Comparison of ENCODE assay signal across 17 cellular contexts in the genomic region with DNA sequence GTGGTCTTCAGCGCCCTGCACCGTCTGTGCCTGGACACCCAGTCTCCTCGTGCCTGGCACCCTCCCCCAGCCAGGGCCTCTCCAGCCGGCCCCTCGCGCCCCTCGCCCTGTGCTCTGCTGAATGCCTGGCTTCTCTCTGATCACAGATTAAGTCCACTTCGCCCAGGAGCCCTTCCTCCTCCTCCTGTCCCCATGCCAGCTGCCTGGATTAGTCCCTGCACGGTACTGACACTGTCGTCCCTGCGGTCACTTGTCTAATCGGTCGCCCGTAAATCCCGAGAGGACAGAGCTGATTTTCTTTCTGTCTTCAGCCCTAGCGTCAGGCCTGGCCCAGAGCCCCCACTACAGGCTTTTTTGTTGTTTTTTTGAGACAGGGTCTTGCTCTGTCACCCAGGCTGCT. TPM values are rescaled to one million over a fixed set of nuclear protein-coding genes. Genes with fewer than 3 reads are reported as not detected.
DNase-seq lines count a peak whose midpoint lies in the region; FAIRE-seq and TF ChIP-seq lines count a peak whose summit lies in the region.
"Had no signal": no experiment of that assay in that cellular context is flagged by ENCODE, and none has a peak within 500 bp of the region (broad histone marks: within the 10 kb centered on the region; RNA-seq: fewer than 3 reads in every experiment).

No MANE protein-coding gene starts in this region.

- H2BK20ac ChIP-seq in H1 (ENCODE audit: low read length), result no peak overlapping the region

- H3K23me2 ChIP-seq in H1 (ENCODE audit: low read depth, low read length), result no peaks in the 10 kb centered on the region

- TF ChIP-seq RAD21 in H1 (IDR thresholded peaks at IDR 0.05 in 1 of 2, conservative IDR thresholded peaks at IDR 0.05 in 1 of 2; ENCODE audit: low read depth in 2 of 2, low read length in 2 of 2), result no peak

- TF ChIP-seq CTCF in BE2C (IDR thresholded peaks at IDR 0.05; ENCODE audit: low read depth, low read length), result no peak
- TF ChIP-seq CTCF in H1 (IDR thresholded peaks at IDR 0.05; ENCODE audit: control extremely low read depth in 1 of 3, insufficient read depth in 1 of 3, low read depth in 1 of 3, low read length in 3 of 3), result no peak

- no peak overlapping the region for H3K4ac ChIP-seq in H1 (replicated peaks; ENCODE audit: insufficient read length, low read depth, low read length)

- H3K14ac ChIP-seq in H1 (ENCODE audit: insufficient read length), result no peak overlapping the region

- no peak for TF ChIP-seq EP300 in H1 (IDR thresholded peaks at IDR 0.05; ENCODE audit: borderline replicate concordance in 1 of 2, low read depth in 2 of 2, low read length in 2 of 2)

- H3K23ac ChIP-seq in H1 (ENCODE audit: insufficient read length), result no peak overlapping the region

- H3K4me1 ChIP-seq in BE2C (no peaks in the 10 kb centered on the region), H1 (replicated peaks in 1 of 4; ENCODE audit: control insufficient read depth in 3 of 4, insufficient read depth in 4 of 4, low read length in 3 of 4) (no peaks in the 10 kb centered on the region; a peak in 1 of 7 replicates)

- 92% methylated on average over 16 of the region's 16 CpGs; no CpG with 5 or more reads in 1 of the 2 experiments for WGBS in H1 (ENCODE audit: extremely low coverage in 1 of 2, insufficient coverage in 1 of 2, insufficient read length in 1 of 2, insufficient replicate concordance in 2 of 2, low coverage in 1 of 2, low lambda C conversion rate in 2 of 2, missing lambda C conversion rate in 1 of 2), 2 experiments

- H3K79me2 ChIP-seq in H1 (ENCODE audit: control insufficient read depth in 1 of 2, insufficient read depth in 2 of 2, low read length in 2 of 2), result peaks cover 3 to 32% of the 10 kb centered on the region in 2 experiments; a peak in 3 of 4 replicates

- H4K20me1 ChIP-seq in H1 (replicated peaks in 1 of 2; ENCODE audit: control insufficient read depth in 1 of 2, insufficient read depth in 2 of 2, low read length in 2 of 2), result peaks cover 2 to 30% of the 10 kb centered on the region in 2 experiments

- TF ChIP-seq POLR2A in H1 (IDR thresholded peaks at IDR 0.05; ENCODE audit: control extremely low read depth in 1 of 2, low read depth in 2 of 2, low read length in 2 of 2), result no peak

- H2BK12ac ChIP-seq in H1 (ENCODE audit: low read depth, low read length), result no peak overlapping the region

- H4K91ac ChIP-seq in H1 (replicated peaks; ENCODE audit: insufficient read length, low read length), result no peak overlapping the region

- H3K4me3 ChIP-seq in BE2C (ENCODE audit: low read depth, low read length) (no peak overlapping the region), H1 (ENCODE audit: extremely low read depth in 1 of 4, insufficient read depth in 2 of 4, low read depth in 3 of 4, low read length in 4 of 4) (no peak overlapping the region)

- no peak overlapping the region for H2BK120ac ChIP-seq in H1 (replicated peaks; ENCODE audit: low read depth, low read length)

- CTCF ChIA-PET in H1 (lab: Charles Lee; ENCODE audit: partially characterized antibody), result interaction anchor here (0.9 kb wide), 1 partner anchor 144 kb away, joined by 4 read pairs; no protein-coding TSS in a partner anchor

- H4K5ac ChIP-seq in H1 (ENCODE audit: insufficient read length, low read depth, low read length), result no peak overlapping the region

- H3K56ac ChIP-seq in H1 (replicated peaks; ENCODE audit: insufficient read length, low read depth, low read length), result no peak overlapping the region

- POLR2A ChIA-PET in H1 (lab: Charles Lee; ENCODE audit: partially characterized antibody), result interaction anchor here (1.3 kb wide), 1 partner anchor 28 kb away, joined by 3 read pairs; a partner anchor contains a TSS

- no peak overlapping the region for H2BK15ac ChIP-seq in H1 (ENCODE audit: low read length)

- peak; percentile 36 for DNase-seq in BE2C
- peak; percentile 36 for DNase-seq in DMS79 treated with DMSO at 0.1 percent for 48 hours (lab: John Stamatoyannopoulos, UW)
- DNase-seq in H1 (ENCODE audit: low read depth in 1 of 2, low spot score in 2 of 2), result no peak
- peak; percentile 26 for DNase-seq in retina
- DNase-seq in NCI-H446 (lab: John Stamatoyannopoulos, UW), result no peak
- no peak for DNase-seq in iPS-NIHi7 (ENCODE audit: extremely low spot score)
- no peak for DNase-seq in H4 (ENCODE audit: low spot score)
- DNase-seq: EL; HFFc6; NCI-H1105 treated with DMSO at 0.1 percent for 48 hours; NCI-H1694 treated with DMSO at 0.1 percent for 48 hours; NCI-H345; NCI-H526 treated with DMSO at 0.1 percent for 48 hours; NK-92 treated with Interleukin-12 subunit alpha and Interleukin-12 subunit beta, amount 100 ng/mL, for 24 hours; OCI-M1 had no signal

- no peak overlapping the region for H3K18ac ChIP-seq in H1 (ENCODE audit: extremely low read depth, low read length)

- no peak overlapping the region for H3K4me2 ChIP-seq in H1 (ENCODE audit: insufficient read depth in 1 of 2, low read depth in 2 of 2, low read length in 2 of 2)

- no peak overlapping the region for H3K27ac ChIP-seq in H1 (ENCODE audit: low read depth, low read length)
- H3K27ac ChIP-seq: RWPE1 had no signal

- H2BK5ac ChIP-seq in H1 (ENCODE audit: low read depth, low read length), result no peak overlapping the region

- no peak for FAIRE-seq in H1 (lab: Jason Lieb, UNC)
- FAIRE-seq: H54 had no signal

- 0 out of 2 replicates have a peak overlapping the region, but pooled peaks have one; percentile 23 for H4K8ac ChIP-seq in H1 (ENCODE audit: extremely low read depth, insufficient read depth, low read length)

- H3K9me3 ChIP-seq in BE2C (no peaks in the 10 kb centered on the region), H1 (ENCODE audit: insufficient read depth in 2 of 2, low read depth in 1 of 2, low read length in 1 of 2) (no peaks in the 10 kb centered on the region)

- no peak overlapping the region for H3K9ac ChIP-seq in H1 (replicated peaks in 1 of 4; ENCODE audit: extremely low read depth in 1 of 4, low read depth in 3 of 4, low read length in 3 of 4)

- H3K27me3 ChIP-seq in BE2C (no peaks in the 10 kb centered on the region), H1 (replicated peaks in 1 of 4; ENCODE audit: control insufficient read depth in 3 of 4, extremely low read depth in 1 of 4, insufficient read depth in 3 of 4, low read length in 3 of 4) (no peaks in the 10 kb centered on the region)

- H3K36me3 ChIP-seq in BE2C, result peaks cover 74% of the 10 kb centered on the region
- peaks cover 20 to 60% (median 42%) of the 10 kb centered on the region in 4 experiments for H3K36me3 ChIP-seq in H1 (ENCODE audit: control insufficient read depth in 2 of 4, insufficient read depth in 4 of 4, low read length in 3 of 4)

- H2AK5ac ChIP-seq in H1 (ENCODE audit: low read depth, low read length), result no peak overlapping the region

- no peak overlapping the region for H2AFZ ChIP-seq in H1 (ENCODE audit: low read length)

- peaks cover 10% of the 10 kb centered on the region for H3K79me1 ChIP-seq in H1 (ENCODE audit: low read depth, low read length)

RNA-seq across cellular contexts. Expression of a gene that starts 6.6 kb away (rescaled TPM):
- polyA plus RNA-seq in BE2C (2012; ENCODE audit: insufficient read depth, insufficient read length, low read depth), result 102 TPM
- 159 and 170 TPM in 2 replicates for total RNA-seq in H1 (2021; fragmentation: NEBNext Ultra II Directional; extraction: Animal tissue kit (Norgen Biotek cat#: 25700))
- 136 and 181 TPM in 2 replicates for polyA plus RNA-seq in H1 (2011; rRNA removed)
- 194 TPM for polyA plus RNA-seq in H1 (2011; cell fraction: cytosol; rRNA removed)
- polyA plus RNA-seq in H1 (2011; cell fraction: nucleus; rRNA removed), result 331 TPM
- 101 to 187 TPM (median 172 TPM) in 4 replicates for polyA plus RNA-seq in H1 (2012, experiment 1 of 2)
- 99.1 TPM for polyA plus RNA-seq in H1 (2012, experiment 2 of 2)
- polyA plus RNA-seq in H1 (2013, experiment 1 of 2), result 93.9 TPM
- polyA plus RNA-seq in H1 (2013, experiment 2 of 2), result 88.4 TPM
- 89.9 and 90.6 TPM in 2 replicates for polyA minus RNA-seq in H1 (2011; rRNA and poly(A)+ RNA removed)
- polyA minus RNA-seq in H1 (2011; cell fraction: cytosol; rRNA and poly(A)+ RNA removed), result 89.8 TPM
- polyA minus RNA-seq in H1 (2011; cell fraction: nucleus; rRNA and poly(A)+ RNA removed), result 79.2 TPM
- 74.8 and 107 TPM in 2 replicates for total RNA-seq in H4 (2014; rRNA removed; shearing (Covaris generic))

RNA-seq across cellular contexts. Expression of a gene that starts 8.8 kb away (rescaled TPM):
- 190 TPM for polyA plus RNA-seq in BE2C (2012; ENCODE audit: insufficient read depth, insufficient read length, low read depth)
- 86.8 and 89.0 TPM in 2 replicates for total RNA-seq in H1 (2021; fragmentation: NEBNext Ultra II Directional; extraction: Animal tissue kit (Norgen Biotek cat#: 25700))
- polyA plus RNA-seq in H1 (2011; rRNA removed), result 130 and 201 TPM in 2 replicates
- 104 TPM for polyA plus RNA-seq in H1 (2011; cell fraction: cytosol; rRNA removed)
- polyA plus RNA-seq in H1 (2011; cell fraction: nucleus; rRNA removed), result 138 TPM
- polyA plus RNA-seq in H1 (2012, experiment 1 of 2), result 62.4 to 94.3 TPM (median 88.3 TPM) in 4 replicates
- 101 TPM for polyA plus RNA-seq in H1 (2012, experiment 2 of 2)
- 72.7 TPM for polyA plus RNA-seq in H1 (2013, experiment 1 of 2)
- polyA plus RNA-seq in H1 (2013, experiment 2 of 2), result 74.2 TPM
- 30.7 and 31.4 TPM in 2 replicates for polyA minus RNA-seq in H1 (2011; rRNA and poly(A)+ RNA removed)
- polyA minus RNA-seq in H1 (2011; cell fraction: cytosol; rRNA and poly(A)+ RNA removed), result 43.4 TPM
- polyA minus RNA-seq in H1 (2011; cell fraction: nucleus; rRNA and poly(A)+ RNA removed), result 31.2 TPM
- 47.0 and 53.4 TPM in 2 replicates for total RNA-seq in H4 (2014; rRNA removed; shearing (Covaris generic))

RNA-seq across cellular contexts. Expression of a gene that starts 27.8 kb away (rescaled TPM):
- 0.80 TPM for polyA plus RNA-seq in BE2C (2012; ENCODE audit: insufficient read depth, insufficient read length, low read depth)
- 3.9 and 5.7 TPM in 2 replicates for total RNA-seq in H1 (2021; fragmentation: NEBNext Ultra II Directional; extraction: Animal tissue kit (Norgen Biotek cat#: 25700))
- polyA plus RNA-seq in H1 (2011; rRNA removed), result 1.8 and 1.9 TPM in 2 replicates
- polyA plus RNA-seq in H1 (2011; cell fraction: cytosol; rRNA removed), result 2.5 TPM
- polyA plus RNA-seq in H1 (2011; cell fraction: nucleus; rRNA removed), result 2.7 TPM
- polyA plus RNA-seq in H1 (2012, experiment 1 of 2), result 3.3 to 4.1 TPM (median 3.5 TPM) in 4 replicates
- 1.7 TPM for polyA plus RNA-seq in H1 (2012, experiment 2 of 2)
- polyA plus RNA-seq in H1 (2013, experiment 1 of 2), result 3.0 TPM
- polyA plus RNA-seq in H1 (2013, experiment 2 of 2), result 2.9 TPM
- polyA minus RNA-seq in H1 (2011; rRNA and poly(A)+ RNA removed), result 3.8 and 5.0 TPM in 2 replicates
- 5.4 TPM for polyA minus RNA-seq in H1 (2011; cell fraction: cytosol; rRNA and poly(A)+ RNA removed)
- polyA minus RNA-seq in H1 (2011; cell fraction: nucleus; rRNA and poly(A)+ RNA removed), result 3.4 TPM
- 1.5 and 1.8 TPM in 2 replicates for total RNA-seq in H4 (2014; rRNA removed; shearing (Covaris generic))

RNA-seq across cellular contexts. Expression of a gene that starts 49.4 kb away (rescaled TPM):
- polyA plus RNA-seq in BE2C (2012; ENCODE audit: insufficient read depth, insufficient read length, low read depth), result 5.7 TPM
- 5.4 and 5.7 TPM in 2 replicates for total RNA-seq in H1 (2021; fragmentation: NEBNext Ultra II Directional; extraction: Animal tissue kit (Norgen Biotek cat#: 25700))
- 1.1 and 1.6 TPM in 2 replicates for polyA plus RNA-seq in H1 (2011; rRNA removed)
- polyA plus RNA-seq in H1 (2011; cell fraction: cytosol; rRNA removed), result 1.9 TPM
- 1.7 TPM for polyA plus RNA-seq in H1 (2011; cell fraction: nucleus; rRNA removed)
- 2.7 to 3.0 TPM (median 2.9 TPM) in 4 replicates for polyA plus RNA-seq in H1 (2012, experiment 1 of 2)
- 0.14 TPM for polyA plus RNA-seq in H1 (2012, experiment 2 of 2)
- polyA plus RNA-seq in H1 (2013, experiment 1 of 2), result 2.6 TPM
- polyA plus RNA-seq in H1 (2013, experiment 2 of 2), result 2.6 TPM
- 9.4 and 14.0 TPM in 2 replicates for polyA minus RNA-seq in H1 (2011; rRNA and poly(A)+ RNA removed)
- 5.9 TPM for polyA minus RNA-seq in H1 (2011; cell fraction: cytosol; rRNA and poly(A)+ RNA removed)
- polyA minus RNA-seq in H1 (2011; cell fraction: nucleus; rRNA and poly(A)+ RNA removed), result 8.4 TPM
- total RNA-seq in H4 (2014; rRNA removed; shearing (Covaris generic)), result 3.0 and 4.8 TPM in 2 replicates

RNA-seq across cellular contexts. Expression of a gene that starts 52.1 kb away (rescaled TPM):
- polyA plus RNA-seq in BE2C (2012; ENCODE audit: insufficient read depth, insufficient read length, low read depth), result 159 TPM
- total RNA-seq in H1 (2021; fragmentation: NEBNext Ultra II Directional; extraction: Animal tissue kit (Norgen Biotek cat#: 25700)), result 33.0 and 35.8 TPM in 2 replicates
- 52.9 and 78.1 TPM in 2 replicates for polyA plus RNA-seq in H1 (2011; rRNA removed)
- polyA plus RNA-seq in H1 (2011; cell fraction: cytosol; rRNA removed), result 55.3 TPM
- polyA plus RNA-seq in H1 (2011; cell fraction: nucleus; rRNA removed), result 45.8 TPM
- 23.4 to 34.6 TPM (median 32.4 TPM) in 4 replicates for polyA plus RNA-seq in H1 (2012, experiment 1 of 2)
- 41.0 TPM for polyA plus RNA-seq in H1 (2012, experiment 2 of 2)
- polyA plus RNA-seq in H1 (2013, experiment 1 of 2), result 40.9 TPM
- polyA plus RNA-seq in H1 (2013, experiment 2 of 2), result 51.3 TPM
- 27.0 and 46.1 TPM in 2 replicates for polyA minus RNA-seq in H1 (2011; rRNA and poly(A)+ RNA removed)
- 16.2 TPM for polyA minus RNA-seq in H1 (2011; cell fraction: cytosol; rRNA and poly(A)+ RNA removed)
- 16.2 TPM for polyA minus RNA-seq in H1 (2011; cell fraction: nucleus; rRNA and poly(A)+ RNA removed)
- 26.0 and 42.3 TPM in 2 replicates for total RNA-seq in H4 (2014; rRNA removed; shearing (Covaris generic))

Comparison
In these comparisons a context has a peak if more than half of its experiments do, and no peak if none do; other contexts are left out.
1. DNase-seq: peak in BE2C (single experiment), DMS79 treated with DMSO at 0.1 percent for 48 hours (single experiment) and retina (single experiment); none in H1 (0 of 2), NCI-H446 (0 of 2), iPS-NIHi7 (single experiment) and H4 (single experiment).